In genomic region chr3:196179380-196180308, GRCh38 we compare ENCODE assay signal across 8 cellular contexts. TPM values are rescaled to one million over a fixed set of nuclear protein-coding genes. Genes with fewer than 3 reads are reported as not detected.
A peak's percentile ranks its signal among the peaks of the same experiment; 100 is the strongest.
DNase-seq lines count a peak whose midpoint lies in the region; ATAC-seq, FAIRE-seq and TF ChIP-seq lines count a peak whose summit lies in the region.

No MANE protein-coding gene starts in this region.

- CTCF ChIA-PET in IMR-90 (lab: Yijun Ruan, JAX) (no interaction called here), HepG2 (lab: Yijun Ruan, JAX; ENCODE audit: low intra/inter-chr PET ratio, low total read pairs) (no interaction called here)

- TF ChIP-seq RAD21 in IMR-90 (IDR thresholded peaks at IDR 0.05; ENCODE audit: low read length) (no peak), HepG2 (CRISPR knock-in tag; IDR thresholded peaks at IDR 0.05) (no peak)

- BruUV-seq in IMR-90 (replicated peaks; lab: Mats Ljungman, UMichigan) (no TSS peak), HepG2 (replicated peaks; lab: Mats Ljungman, UMichigan) (no TSS peak)

- POLR2A ChIA-PET in IMR-90 (lab: Charles Lee; ENCODE audit: unreplicated experiment): no interaction called here
- POLR2A ChIA-PET in HepG2 (lab: Yijun Ruan, JAX): no interaction called here

- TF ChIP-seq CTCF in IMR-90 (conservative IDR thresholded peaks at IDR 0.05; ENCODE audit: low read depth, low read length): no peak
- no peak for TF ChIP-seq CTCF in astrocyte of the spinal cord (IDR thresholded peaks at IDR 0.05; ENCODE audit: low read depth, low read length)
- TF ChIP-seq CTCF in HepG2 (CRISPR knock-in tag; IDR thresholded peaks at IDR 0.05): peak; percentile 16; the same call in 1 of the 2 replicates

- H3K9me1 ChIP-seq in IMR-90 (ENCODE audit: insufficient read depth, low read length): no peaks in the 10 kb centered on the region

- H4K5ac ChIP-seq in IMR-90 (ENCODE audit: low read depth, low read length): no peak overlapping the region

- no peak overlapping the region for H3K23ac ChIP-seq in IMR-90 (ENCODE audit: low read depth, low read length)

- no peak overlapping the region for H2BK120ac ChIP-seq in IMR-90 (ENCODE audit: low read depth, low read length)

- no peaks in the 10 kb centered on the region for H3K79me2 ChIP-seq in HepG2 (ENCODE audit: insufficient read depth, low read length)

- H3K4ac ChIP-seq in IMR-90 (ENCODE audit: low read depth, low read length): no peak overlapping the region

- 46% methylated on average over 7 of the region's 24 CpGs; no CpG with 5 or more reads in 1 of the 2 experiments for WGBS in IMR-90 (ENCODE audit: extremely low coverage in 2 of 2, insufficient read length in 1 of 2), 2 experiments
- WGBS in HepG2 (ENCODE audit: low lambda C conversion rate): 23% methylated on average over 14 of the region's 24 CpGs

- peak overlapping the region; percentile 96 for H3K27ac Mint-ChIP-seq in T-helper 2 cell treated with Interferon-gamma antibody and Interleukin-4, amounts not matched to agents 5 μg/mL and 100 μg/mL, for 36 hours

- no peak overlapping the region for H3K56ac ChIP-seq in IMR-90 (ENCODE audit: extremely low read depth, insufficient read depth, low read length)

- H2BK5ac ChIP-seq in IMR-90 (ENCODE audit: low read depth, low read length, poor library complexity, severe bottlenecking): no peak overlapping the region

- peak overlapping the region; percentile 65 for H3K4me3 Mint-ChIP-seq in T-helper 2 cell treated with Interferon-gamma antibody and Interleukin-4, amounts not matched to agents 5 μg/mL and 100 μg/mL, for 36 hours

- H3K36me3 Mint-ChIP-seq in T-helper 2 cell treated with Interferon-gamma antibody and Interleukin-4, amounts not matched to agents 5 μg/mL and 100 μg/mL, for 36 hours (ENCODE audit: low read depth): peaks cover 4% of the 10 kb centered on the region

- H4K91ac ChIP-seq in IMR-90 (ENCODE audit: insufficient read depth, low read depth, low read length): no peak overlapping the region

- no peak overlapping the region for H3K18ac ChIP-seq in IMR-90 (ENCODE audit: low read depth, low read length)

- H2AK5ac ChIP-seq in IMR-90 (ENCODE audit: low read depth, low read length): no peak overlapping the region; the same call in 1 of the 2 replicates

- intact Hi-C loops in IMR-90 (cut with micrococcal nuclease): loop anchor here (5.0 kb wide), 1 partner anchor 97 kb away; the partner anchor contains the start of gene TFRC
- intact Hi-C loops in HepG2 (cut with micrococcal nuclease; ENCODE audit: unreplicated experiment): loop anchor here (10.0 kb wide), 1 partner anchor 55 kb away; no protein-coding TSS in a partner anchor

- peak; percentile 60 for ATAC-seq in GM21515 (IDR thresholded peaks at IDR 0.05; ENCODE audit: unreplicated experiment)
- peak; percentile 83 for ATAC-seq in IMR-90 (ENCODE audit: low read depth)
- peak; percentile 20 for ATAC-seq in HepG2

- H3K36me3 ChIP-seq in IMR-90 (ENCODE audit: control insufficient read depth, insufficient read depth, low read length) (no peaks in the 10 kb centered on the region), HepG2 (replicated peaks in 1 of 2; ENCODE audit: control insufficient read depth in 1 of 2, insufficient read depth in 2 of 2, low read length in 2 of 2) (no peaks in the 10 kb centered on the region)

- H4K20me1 ChIP-seq in IMR-90 (ENCODE audit: insufficient read depth, low read length): no peaks in the 10 kb centered on the region
- H4K20me1 ChIP-seq in HepG2 (ENCODE audit: insufficient read depth, low read length): no peaks in the 10 kb centered on the region

- in situ Hi-C loops in IMR-90 (cut with MboI; ENCODE audit: low sequenced_read_pairs) (no loop called here), astrocyte of the spinal cord (cut with HindIII; ENCODE audit: low sequenced_read_pairs) (no loop called here), HepG2 (cut with HindIII; ENCODE audit: extremely low pct_ligation_motif_present, low pct_unique_long_range_greater_than_20kb) (no loop called here)

- H3K14ac ChIP-seq in IMR-90 (replicated peaks; ENCODE audit: low read depth, low read length): no peak overlapping the region

- dilution Hi-C loops in IMR-90 (cut with HindIII; ENCODE audit: low sequenced_read_pairs, unreplicated experiment): loop anchor here (25.0 kb wide), 1 partner anchor 117 kb away; no protein-coding TSS in a partner anchor

- no peaks in the 10 kb centered on the region for H3K9me3 Mint-ChIP-seq in T-helper 2 cell treated with Interferon-gamma antibody and Interleukin-4, amounts not matched to agents 5 μg/mL and 100 μg/mL, for 36 hours

- no peak for TF ChIP-seq POLR2A in IMR-90 (IDR thresholded peaks at IDR 0.05; ENCODE audit: low read depth, low read length)
- no peak for TF ChIP-seq POLR2A in HepG2 (IDR thresholded peaks at IDR 0.05; ENCODE audit: insufficient read depth in 1 of 2, low read depth in 2 of 2, low read length in 2 of 2)

- no peak overlapping the region for H4K8ac ChIP-seq in IMR-90 (ENCODE audit: low read depth in 2 of 2, low read length in 2 of 2)

- no peaks in the 10 kb centered on the region for H3K27me3 Mint-ChIP-seq in T-helper 2 cell treated with Interferon-gamma antibody and Interleukin-4, amounts not matched to agents 5 μg/mL and 100 μg/mL, for 36 hours (ENCODE audit: low read depth)

- H3K4me1 ChIP-seq in IMR-90 (ENCODE audit: control insufficient read depth, insufficient read depth, low read length): peaks cover 3% of the 10 kb centered on the region; the same call in 1 of the 2 replicates
- peaks cover 26% of the 10 kb centered on the region for H3K4me1 ChIP-seq in HepG2 (ENCODE audit: insufficient read depth, low read length)

- H3K27ac ChIP-seq in IMR-90 (ENCODE audit: insufficient read depth, low read length): no peak overlapping the region
- no peak overlapping the region for H3K27ac ChIP-seq in HepG2 (ENCODE audit: extremely low read length, insufficient read depth, low read length)

- DNase-seq in Daoy (ENCODE audit: low read depth) (peak; percentile 82), IMR-90 (peak; percentile 77), astrocyte of the spinal cord (ENCODE audit: low read depth, low spot score) (peak; percentile 61), HepG2 (ENCODE audit: low spot score) (no peak), NCI-H2029 treated with DMSO at 0.1 percent for 48 hours (lab: John Stamatoyannopoulos, UW) (no peak)
- peak; percentile 91 for DNase-seq in T-helper 2 cell treated with Interferon-gamma antibody and Interleukin-4, amounts not matched to agents 5 μg/mL and 100 μg/mL, for 36 hours (ENCODE audit: low spot score)
- DNase-seq in stimulated activated CD8-positive, alpha-beta memory T cell treated with anti-CD3 and anti-CD28 coated beads, Interleukin-2, amount 100 ng/mL, for 1 hour (ENCODE audit: low read depth in 2 of 2): peak; percentile 66 to 75

- H2AK9ac ChIP-seq in IMR-90 (replicated peaks; ENCODE audit: low read depth, low read length, poor library complexity): no peak overlapping the region

- no peak overlapping the region for H2BK15ac ChIP-seq in IMR-90 (ENCODE audit: low read depth, low read length)

- H3K9me3 ChIP-seq in IMR-90 (ENCODE audit: control insufficient read depth, insufficient read depth, low read length) (no peaks in the 10 kb centered on the region), HepG2 (ENCODE audit: low read length) (no peaks in the 10 kb centered on the region)

- peaks cover 49% of the 10 kb centered on the region for H3K4me1 Mint-ChIP-seq in T-helper 2 cell treated with Interferon-gamma antibody and Interleukin-4, amounts not matched to agents 5 μg/mL and 100 μg/mL, for 36 hours (ENCODE audit: low read depth)

- no peaks in the 10 kb centered on the region for H3K79me1 ChIP-seq in IMR-90 (ENCODE audit: low read depth in 1 of 2, low read length in 2 of 2)

- FAIRE-seq in HepG2 (lab: Jason Lieb, UNC): no peak

- no peak overlapping the region for H3K4me3 ChIP-seq in IMR-90 (ENCODE audit: insufficient read depth, low read depth, low read length)
- H3K4me3 ChIP-seq in astrocyte of the spinal cord (ENCODE audit: low read depth, low read length): no peak overlapping the region
- H3K4me3 ChIP-seq in HepG2 (replicated peaks in 1 of 3; ENCODE audit: insufficient read depth in 1 of 3, low read depth in 2 of 3, low read length in 3 of 3): 0 out of 6 replicates have a peak overlapping the region, but pooled peaks of 1 of the 3 experiments have one; percentile 2

- no peak overlapping the region for H2BK20ac ChIP-seq in IMR-90 (ENCODE audit: low read depth, low read length)

- H3K9ac ChIP-seq in IMR-90 (ENCODE audit: low read depth, low read length) (no peak overlapping the region), HepG2 (ENCODE audit: insufficient read depth, low read depth, low read length) (no peak overlapping the region; the same call in 1 of the 2 replicates)

- TF ChIP-seq EP300 in HepG2 (IDR thresholded peaks at IDR 0.05; ENCODE audit: low read depth in 2 of 2, low read length in 2 of 2): no peak
- no peak for TF ChIP-seq EP300 in HepG2 (CRISPR knock-in tag; IDR thresholded peaks at IDR 0.05; ENCODE audit: borderline replicate concordance)

- H3K27me3 ChIP-seq in IMR-90 (ENCODE audit: control insufficient read depth, insufficient read depth, low read length) (peaks cover 4% of the 10 kb centered on the region; the same call in 1 of the 2 replicates), HepG2 (ENCODE audit: control insufficient read depth in 1 of 2, insufficient read depth in 2 of 2, low read length in 2 of 2) (peaks cover 1 to 16% of the 10 kb centered on the region in 2 experiments; a peak in 2 of 5 replicates)

- H3K4me2 ChIP-seq in IMR-90 (ENCODE audit: low read depth, low read length): no peak overlapping the region
- H3K4me2 ChIP-seq in HepG2 (ENCODE audit: low read depth, low read length): peak overlapping the region; percentile 36

- H2AFZ ChIP-seq in IMR-90 (replicated peaks; ENCODE audit: low read length, poor library complexity): peak overlapping the region; percentile 78
- no peak overlapping the region for H2AFZ ChIP-seq in HepG2 (ENCODE audit: low read length)

RNA-seq across cellular contexts. Expression of gene ZDHHC19, which starts 31.6 kb away (rescaled TPM):
- not detected in 2 replicates for total RNA-seq in Daoy (2014; rRNA removed; shearing (Covaris generic))
- total RNA-seq in IMR-90 (2012; rRNA removed) (not detected in 2 replicates), HepG2 (2016; rRNA removed; fragmentation: Illumina TruSeq; extraction: Trizol) (0.22 TPM in 1 of 2 replicates, not detected in the other)
- polyA plus RNA-seq in IMR-90 (2012; rRNA removed) (0.09 TPM in 1 of 2 replicates, not detected in the other), HepG2 (2011; rRNA removed) (0.53 and 0.97 TPM in 2 replicates)
- polyA plus RNA-seq in IMR-90 (2012; cell fraction: cytosol; rRNA removed): not detected in 2 replicates
- polyA plus RNA-seq in IMR-90 (2012; cell fraction: nucleus; rRNA removed; ENCODE audit: low replicate concordance): 0.07 and 0.28 TPM in 2 replicates
- total RNA-seq in HepG2 (2016; cell fraction: cytosol; rRNA removed; fragmentation: Illumina TruSeq; extraction: Trizol; ENCODE audit: low read depth): not detected in 2 replicates
- not detected in 2 replicates for total RNA-seq in HepG2 (2016; cell fraction: insoluble cytoplasmic fraction; rRNA removed; fragmentation: Illumina TruSeq; extraction: Trizol)
- not detected in 2 replicates for total RNA-seq in HepG2 (2016; cell fraction: membrane; rRNA removed; fragmentation: Illumina TruSeq; extraction: Trizol)
- not detected in 2 replicates for total RNA-seq in HepG2 (2016; cell fraction: nucleus; rRNA removed; fragmentation: Illumina TruSeq; extraction: Trizol)
- polyA plus RNA-seq in HepG2 (2011; cell fraction: cytosol; rRNA removed): 0.47 TPM in 2 replicates
- polyA plus RNA-seq in HepG2 (2011; cell fraction: nucleus; rRNA removed): 1.5 and 1.9 TPM in 2 replicates
- 1.2 and 3.4 TPM in 2 replicates for polyA plus RNA-seq in HepG2 (2012)
- polyA plus RNA-seq in HepG2 (2016; cell fraction: cytosol; fragmentation: Illumina TruSeq; extraction: Trizol; ENCODE audit: low read depth): 0.43 TPM in 1 of 2 replicates, not detected in the other
- 0.53 TPM in 1 of 2 replicates, not detected in the other for polyA plus RNA-seq in HepG2 (2016; cell fraction: insoluble cytoplasmic fraction; fragmentation: Illumina TruSeq; extraction: Trizol; ENCODE audit: low read depth)
- polyA plus RNA-seq in HepG2 (2016; cell fraction: membrane; fragmentation: Illumina TruSeq; extraction: Trizol; ENCODE audit: low read depth): not detected in 2 replicates
- polyA plus RNA-seq in HepG2 (2016; cell fraction: nucleus; fragmentation: Illumina TruSeq; extraction: Trizol; ENCODE audit: insufficient read depth, low read depth): not detected in 2 replicates
- polyA minus RNA-seq in HepG2 (2011; rRNA and poly(A)+ RNA removed; ENCODE audit: low replicate concordance): 0.30 TPM in 1 of 2 replicates, not detected in the other
- polyA minus RNA-seq in HepG2 (2011; cell fraction: cytosol; rRNA and poly(A)+ RNA removed): not detected in 2 replicates
- 0.26 and 1.1 TPM in 2 replicates for polyA minus RNA-seq in HepG2 (2011; cell fraction: nucleus; rRNA and poly(A)+ RNA removed)

RNA-seq across cellular contexts. Expression of gene SLC51A, which starts 36.7 kb away (rescaled TPM):
- total RNA-seq in Daoy (2014; rRNA removed; shearing (Covaris generic)): not detected in 2 replicates
- not detected in 2 replicates for total RNA-seq in IMR-90 (2012; rRNA removed)
- polyA plus RNA-seq in IMR-90 (2012; rRNA removed): not detected in 2 replicates
- polyA plus RNA-seq in IMR-90 (2012; cell fraction: cytosol; rRNA removed): not detected in 2 replicates
- not detected in 2 replicates for polyA plus RNA-seq in IMR-90 (2012; cell fraction: nucleus; rRNA removed; ENCODE audit: low replicate concordance)
- 3.8 and 4.3 TPM in 2 replicates for total RNA-seq in HepG2 (2016; rRNA removed; fragmentation: Illumina TruSeq; extraction: Trizol)
- 1.8 and 2.1 TPM in 2 replicates for total RNA-seq in HepG2 (2016; cell fraction: cytosol; rRNA removed; fragmentation: Illumina TruSeq; extraction: Trizol; ENCODE audit: low read depth)
- total RNA-seq in HepG2 (2016; cell fraction: insoluble cytoplasmic fraction; rRNA removed; fragmentation: Illumina TruSeq; extraction: Trizol): 2.3 and 4.7 TPM in 2 replicates
- total RNA-seq in HepG2 (2016; cell fraction: membrane; rRNA removed; fragmentation: Illumina TruSeq; extraction: Trizol): 1.2 and 1.5 TPM in 2 replicates
- total RNA-seq in HepG2 (2016; cell fraction: nucleus; rRNA removed; fragmentation: Illumina TruSeq; extraction: Trizol): 3.7 and 5.8 TPM in 2 replicates
- polyA plus RNA-seq in HepG2 (2011; rRNA removed): 48.8 and 96.4 TPM in 2 replicates
- polyA plus RNA-seq in HepG2 (2011; cell fraction: cytosol; rRNA removed): 21.3 and 40.5 TPM in 2 replicates
- polyA plus RNA-seq in HepG2 (2011; cell fraction: nucleus; rRNA removed): 286 and 508 TPM in 2 replicates
- 60.6 and 133 TPM in 2 replicates for polyA plus RNA-seq in HepG2 (2012)
- 1.3 and 1.5 TPM in 2 replicates for polyA plus RNA-seq in HepG2 (2016; cell fraction: cytosol; fragmentation: Illumina TruSeq; extraction: Trizol; ENCODE audit: low read depth)
- polyA plus RNA-seq in HepG2 (2016; cell fraction: insoluble cytoplasmic fraction; fragmentation: Illumina TruSeq; extraction: Trizol; ENCODE audit: low read depth): 1.2 and 2.5 TPM in 2 replicates
- 1.7 TPM in 2 replicates for polyA plus RNA-seq in HepG2 (2016; cell fraction: membrane; fragmentation: Illumina TruSeq; extraction: Trizol; ENCODE audit: low read depth)
- polyA plus RNA-seq in HepG2 (2016; cell fraction: nucleus; fragmentation: Illumina TruSeq; extraction: Trizol; ENCODE audit: insufficient read depth, low read depth): 9.4 and 12.9 TPM in 2 replicates
- polyA minus RNA-seq in HepG2 (2011; rRNA and poly(A)+ RNA removed; ENCODE audit: low replicate concordance): 29.6 TPM in 1 of 2 replicates, not detected in the other
- 7.6 and 19.3 TPM in 2 replicates for polyA minus RNA-seq in HepG2 (2011; cell fraction: cytosol; rRNA and poly(A)+ RNA removed)
- 24.8 and 52.6 TPM in 2 replicates for polyA minus RNA-seq in HepG2 (2011; cell fraction: nucleus; rRNA and poly(A)+ RNA removed)

Comparison
In these comparisons a context has a peak if more than half of its experiments do, and no peak if none do; other contexts are left out.
1. DNase-seq: peak in Daoy (single experiment), IMR-90 (single experiment), T-helper 2 cell treated with Interferon-gamma antibody and Interleukin-4, amounts not matched to agents 5 μg/mL and 100 μg/mL, for 36 hours (single experiment), astrocyte of the spinal cord (single experiment) and stimulated activated CD8-positive, alpha-beta memory T cell treated with anti-CD3 and anti-CD28 coated beads, Interleukin-2, amount 100 ng/mL, for 1 hour (2 of 2); none in HepG2 (single experiment) and NCI-H2029 treated with DMSO at 0.1 percent for 48 hours (single experiment).
2. ATAC-seq: peak in every context shown above with its lines; median percentile 83 in IMR-90; 60 in GM21515; 20 in HepG2.